Comparison of ENCODE assay signal across 19 cellular contexts in genomic region chr2:213861638-213862037, GRCh38.
"Had no signal": no experiment of that assay in that cellular context is flagged by ENCODE, and none has a peak within 500 bp of the region (broad histone marks: within the 10 kb centered on the region; RNA-seq: fewer than 3 reads in every experiment).

No MANE protein-coding gene starts in this region.

- H3K4me3 ChIP-seq: colonic mucosa, hepatocyte, psoas muscle, sigmoid colon, skin epidermis, stomach, thoracic aorta, transverse colon had no signal

- H3K27me3 ChIP-seq: colonic mucosa, foreskin keratinocyte, hepatocyte, sigmoid colon, stomach, transverse colon had no signal

- DNase-seq: colonic mucosa; dermis blood vessel endothelial cell; erythroblast; foreskin keratinocyte; head of caudate nucleus; left ventricle myocardium superior; mesendoderm; naive B cell; psoas muscle; sigmoid colon; stimulated activated CD4-positive, alpha-beta T cell treated with anti-CD3 and anti-CD28 coated beads, Interleukin-12 subunit alpha, Interleukin-12 subunit beta, amount 100 ng/mL, for 4 hours; stimulated activated naive CD4-positive, alpha-beta T cell; stomach; substantia nigra; transverse colon had no signal

- H3K9ac ChIP-seq: parathyroid adenoma had no signal

- H3K36me3 ChIP-seq: colonic mucosa, sigmoid colon, stomach, thoracic aorta, transverse colon had no signal

- H3K9me3 ChIP-seq: colonic mucosa, psoas muscle, sigmoid colon had no signal

- H3K4me1 ChIP-seq: colonic mucosa, foreskin keratinocyte, parathyroid adenoma, psoas muscle, sigmoid colon, transverse colon had no signal

- H3K4me2 ChIP-seq: hepatocyte had no signal

- ATAC-seq: foreskin keratinocyte, left ventricle myocardium superior, psoas muscle had no signal

- H2AFZ ChIP-seq: hepatocyte, parathyroid adenoma had no signal

- H3K27ac ChIP-seq: colonic mucosa, foreskin keratinocyte, hepatocyte, parathyroid adenoma, psoas muscle, sigmoid colon, skin epidermis, stomach, thoracic aorta, transverse colon had no signal
